15 cellular contexts compared by ENCODE assay signal in genomic region chr7:73615886-73616285, GRCh38. TPM values are rescaled to one million over a fixed set of nuclear protein-coding genes. Genes with fewer than 3 reads are reported as not detected.
DNase-seq lines count a peak whose midpoint lies in the region; ATAC-seq, FAIRE-seq and TF ChIP-seq lines count a peak whose summit lies in the region.
"Had no signal": no experiment of that assay in that cellular context is flagged by ENCODE, and none has a peak within 500 bp of the region (broad histone marks: within the 10 kb centered on the region; RNA-seq: fewer than 3 reads in every experiment).

No MANE protein-coding gene starts in this region.

- CTCF ChIA-PET in H1 (lab: Charles Lee; ENCODE audit: partially characterized antibody), result interaction anchor here (0.7 to 17.4 kb wide), 13 partner anchors 9 to 110 kb away, joined by 3 to 136 read pairs (median 3); no protein-coding TSS in a partner anchor
- CTCF ChIA-PET in CD8-positive, alpha-beta T cell (lab: Charles Lee), result interaction anchor here (0.6 to 3.8 kb wide), 7 partner anchors 9 to 120 kb away, joined by 3 to 19 read pairs (median 3); no protein-coding TSS in a partner anchor

- H3K9ac ChIP-seq in H1 (replicated peaks in 1 of 4; ENCODE audit: extremely low read depth in 1 of 4, low read depth in 3 of 4, low read length in 3 of 4), result no peak overlapping the region

- no peak for FAIRE-seq in H1 (lab: Jason Lieb, UNC)

- POLR2A ChIA-PET in H1 (lab: Charles Lee; ENCODE audit: partially characterized antibody), result interaction anchor here (1.2 kb wide), 2 partner anchors 9 to 85 kb away, joined by 3 read pairs; no protein-coding TSS in a partner anchor
- POLR2A ChIA-PET in CD8-positive, alpha-beta T cell (lab: Charles Lee), result no interaction called here

- H3K36me3 ChIP-seq in H1 (ENCODE audit: control insufficient read depth in 2 of 4, insufficient read depth in 4 of 4, low read length in 3 of 4), result no peaks in the 10 kb centered on the region
- H3K36me3 ChIP-seq in CD8-positive, alpha-beta T cell (ENCODE audit: insufficient read depth, low read length), result no peaks in the 10 kb centered on the region
- H3K36me3 ChIP-seq: gastroesophageal sphincter, transverse colon had no signal

- peak; percentile 23 for ATAC-seq in sciatic nerve
- ATAC-seq in activated T-cell treated with anti-CD3 and anti-CD28 coated beads, Interleukin-2, amount 50 U/mL, for 72 hours (replicated peaks in 1 of 2), result no peak
- no peak for ATAC-seq in CD8-positive, alpha-beta T cell
- ATAC-seq: activated CD8-positive, alpha-beta T cell treated with anti-CD3 and anti-CD28 coated beads for 36 hours; gastroesophageal sphincter; left colon had no signal

- H3K18ac ChIP-seq in H1 (ENCODE audit: extremely low read depth, low read length), result no peak overlapping the region

- H3K23me2 ChIP-seq in H1 (ENCODE audit: low read depth, low read length), result no peaks in the 10 kb centered on the region

- H3K4me3 ChIP-seq in H1 (ENCODE audit: extremely low read depth in 1 of 4, insufficient read depth in 2 of 4, low read depth in 3 of 4, low read length in 4 of 4), result no peak overlapping the region
- H3K4me3 ChIP-seq in CD8-positive, alpha-beta T cell (ENCODE audit: low read depth, low read length), result no peak overlapping the region
- H3K4me3 ChIP-seq: coronary artery, gastroesophageal sphincter, transverse colon had no signal

- intact Hi-C loops in sciatic nerve (cut with DNase I), result no loop called here
- intact Hi-C loops in CD8-positive, alpha-beta T cell (cut with DNase I, micrococcal nuclease), result no loop called here

- no peak overlapping the region for H2BK12ac ChIP-seq in H1 (ENCODE audit: low read depth, low read length)

- no peak overlapping the region for H3K27ac Mint-ChIP-seq in activated T-cell treated with anti-CD3 and anti-CD28 coated beads, Interleukin-2, amount 50 U/mL, for 72 hours
- no peak overlapping the region for H3K27ac Mint-ChIP-seq in T-helper 2 cell treated with Interferon-gamma antibody and Interleukin-4, amounts not matched to agents 5 μg/mL and 100 μg/mL, for 36 hours
- H3K27ac Mint-ChIP-seq in CD8-positive, alpha-beta T cell, result no peak overlapping the region
- H3K27ac Mint-ChIP-seq: activated CD8-positive, alpha-beta T cell treated with anti-CD3 and anti-CD28 coated beads for 36 hours; activated naive CD4-positive, alpha-beta T cell treated with anti-CD3 and anti-CD28 coated beads, Interleukin-2, amount 50 U/mL, for 24 hours; T-helper 1 cell treated with Interleukin-12 subunit alpha and Interleukin-12 subunit beta and Interleukin-4 antibody, amounts not matched to agents 30 μg/mL and 1 μg/mL, for 36 hours had no signal

- no peak overlapping the region for H4K8ac ChIP-seq in H1 (ENCODE audit: extremely low read depth, insufficient read depth, low read length)

- no peak overlapping the region for H2BK20ac ChIP-seq in H1 (ENCODE audit: low read length)

- H3K9me3 Mint-ChIP-seq in activated T-cell treated with anti-CD3 and anti-CD28 coated beads, Interleukin-2, amount 50 U/mL, for 72 hours, result no peaks in the 10 kb centered on the region
- no peaks in the 10 kb centered on the region for H3K9me3 Mint-ChIP-seq in T-helper 2 cell treated with Interferon-gamma antibody and Interleukin-4, amounts not matched to agents 5 μg/mL and 100 μg/mL, for 36 hours
- H3K9me3 Mint-ChIP-seq in CD8-positive, alpha-beta T cell, result no peaks in the 10 kb centered on the region
- H3K9me3 Mint-ChIP-seq: activated CD8-positive, alpha-beta T cell treated with anti-CD3 and anti-CD28 coated beads for 36 hours; activated naive CD4-positive, alpha-beta T cell treated with anti-CD3 and anti-CD28 coated beads, Interleukin-2, amount 50 U/mL, for 24 hours; T-helper 1 cell treated with Interleukin-12 subunit alpha and Interleukin-12 subunit beta and Interleukin-4 antibody, amounts not matched to agents 30 μg/mL and 1 μg/mL, for 36 hours had no signal

- no peak overlapping the region for H3K14ac ChIP-seq in H1 (ENCODE audit: insufficient read length)

- DNase-seq in NCI-H748 (lab: John Stamatoyannopoulos, UW; ENCODE audit: unreplicated experiment), result peak; percentile 9
- DNase-seq in NCI-H748 treated with DMSO at 0.1 percent for 48 hours (lab: John Stamatoyannopoulos, UW), result no peak
- DNase-seq in NCI-H69 (lab: John Stamatoyannopoulos, UW), result peak; percentile 48
- DNase-seq in H1 (ENCODE audit: low read depth in 1 of 2, low spot score in 2 of 2), result no peak
- no peak for DNase-seq in sciatic nerve (ENCODE audit: low spot score)
- DNase-seq in activated T-cell treated with anti-CD3 and anti-CD28 coated beads, Interleukin-2, amount 50 U/mL, for 72 hours, result no peak
- no peak for DNase-seq in T-helper 2 cell treated with Interferon-gamma antibody and Interleukin-4, amounts not matched to agents 5 μg/mL and 100 μg/mL, for 36 hours (ENCODE audit: low spot score)
- DNase-seq in CD8-positive, alpha-beta T cell, result no peak
- DNase-seq: activated CD8-positive, alpha-beta T cell treated with anti-CD3 and anti-CD28 coated beads for 36 hours; left colon; transverse colon had no signal

- TF ChIP-seq RAD21 in H1 (IDR thresholded peaks at IDR 0.05 in 1 of 2, conservative IDR thresholded peaks at IDR 0.05 in 1 of 2; ENCODE audit: low read depth in 2 of 2, low read length in 2 of 2), result peak; percentile 12 to 42; a peak in 3 of 4 replicates

- no peak overlapping the region for H3K4me2 ChIP-seq in H1 (ENCODE audit: insufficient read depth in 1 of 2, low read depth in 2 of 2, low read length in 2 of 2)

- no peak overlapping the region for H3K4me3 Mint-ChIP-seq in activated T-cell treated with anti-CD3 and anti-CD28 coated beads, Interleukin-2, amount 50 U/mL, for 72 hours
- H3K4me3 Mint-ChIP-seq in T-helper 2 cell treated with Interferon-gamma antibody and Interleukin-4, amounts not matched to agents 5 μg/mL and 100 μg/mL, for 36 hours, result no peak overlapping the region
- H3K4me3 Mint-ChIP-seq in CD8-positive, alpha-beta T cell, result no peak overlapping the region
- H3K4me3 Mint-ChIP-seq: activated CD8-positive, alpha-beta T cell treated with anti-CD3 and anti-CD28 coated beads for 36 hours; activated naive CD4-positive, alpha-beta T cell treated with anti-CD3 and anti-CD28 coated beads, Interleukin-2, amount 50 U/mL, for 24 hours; T-helper 1 cell treated with Interleukin-12 subunit alpha and Interleukin-12 subunit beta and Interleukin-4 antibody, amounts not matched to agents 30 μg/mL and 1 μg/mL, for 36 hours had no signal

- no peaks in the 10 kb centered on the region for H3K79me1 ChIP-seq in H1 (ENCODE audit: low read depth, low read length)

- H4K20me1 ChIP-seq in H1 (replicated peaks in 1 of 2; ENCODE audit: control insufficient read depth in 1 of 2, insufficient read depth in 2 of 2, low read length in 2 of 2), result peaks cover 0 to 3% of the 10 kb centered on the region in 2 experiments

- no peaks in the 10 kb centered on the region for H3K79me2 ChIP-seq in H1 (ENCODE audit: control insufficient read depth in 1 of 2, insufficient read depth in 2 of 2, low read length in 2 of 2)

- H2AK5ac ChIP-seq in H1 (ENCODE audit: low read depth, low read length), result no peak overlapping the region

- H3K4me1 Mint-ChIP-seq in activated T-cell treated with anti-CD3 and anti-CD28 coated beads, Interleukin-2, amount 50 U/mL, for 72 hours (ENCODE audit: low read depth), result no peaks in the 10 kb centered on the region
- no peaks in the 10 kb centered on the region for H3K4me1 Mint-ChIP-seq in T-helper 2 cell treated with Interferon-gamma antibody and Interleukin-4, amounts not matched to agents 5 μg/mL and 100 μg/mL, for 36 hours (ENCODE audit: low read depth)
- no peaks in the 10 kb centered on the region for H3K4me1 Mint-ChIP-seq in CD8-positive, alpha-beta T cell (ENCODE audit: low read depth)
- H3K4me1 Mint-ChIP-seq: activated naive CD4-positive, alpha-beta T cell treated with anti-CD3 and anti-CD28 coated beads, Interleukin-2, amount 50 U/mL, for 24 hours had no signal

- H2AFZ ChIP-seq in H1 (ENCODE audit: low read length), result no peak overlapping the region

- H3K36me3 Mint-ChIP-seq in activated T-cell treated with anti-CD3 and anti-CD28 coated beads, Interleukin-2, amount 50 U/mL, for 72 hours (ENCODE audit: insufficient read depth in 2 of 2), result no peaks in the 10 kb centered on the region
- no peaks in the 10 kb centered on the region for H3K36me3 Mint-ChIP-seq in T-helper 2 cell treated with Interferon-gamma antibody and Interleukin-4, amounts not matched to agents 5 μg/mL and 100 μg/mL, for 36 hours (ENCODE audit: low read depth)
- H3K36me3 Mint-ChIP-seq in CD8-positive, alpha-beta T cell, result no peaks in the 10 kb centered on the region
- H3K36me3 Mint-ChIP-seq: activated naive CD4-positive, alpha-beta T cell treated with anti-CD3 and anti-CD28 coated beads, Interleukin-2, amount 50 U/mL, for 24 hours had no signal

- H4K5ac ChIP-seq in H1 (ENCODE audit: insufficient read length, low read depth, low read length), result no peak overlapping the region

- H4K91ac ChIP-seq in H1 (replicated peaks; ENCODE audit: insufficient read length, low read length), result no peak overlapping the region

- H3K27me3 ChIP-seq in H1 (replicated peaks in 1 of 4; ENCODE audit: control insufficient read depth in 3 of 4, extremely low read depth in 1 of 4, insufficient read depth in 3 of 4, low read length in 3 of 4), result no peaks in the 10 kb centered on the region; a peak in 1 of 7 replicates
- H3K27me3 ChIP-seq in CD8-positive, alpha-beta T cell (ENCODE audit: insufficient read depth, low read length), result no peaks in the 10 kb centered on the region

- TF ChIP-seq POLR2A in H1 (IDR thresholded peaks at IDR 0.05; ENCODE audit: control extremely low read depth in 1 of 2, low read depth in 2 of 2, low read length in 2 of 2), result no peak

- H3K4me1 ChIP-seq in H1 (replicated peaks in 1 of 4; ENCODE audit: control insufficient read depth in 3 of 4, insufficient read depth in 4 of 4, low read length in 3 of 4), result peaks cover 0 to 3% (median 0%) of the 10 kb centered on the region in 4 experiments; a peak in 1 of 7 replicates
- no peaks in the 10 kb centered on the region for H3K4me1 ChIP-seq in CD8-positive, alpha-beta T cell (ENCODE audit: insufficient read depth, low read length)

- no peak overlapping the region for H2BK5ac ChIP-seq in H1 (ENCODE audit: low read depth, low read length)

- H3K27me3 Mint-ChIP-seq in activated T-cell treated with anti-CD3 and anti-CD28 coated beads, Interleukin-2, amount 50 U/mL, for 72 hours (ENCODE audit: low read depth), result peaks cover 27% of the 10 kb centered on the region
- peaks cover 24% of the 10 kb centered on the region for H3K27me3 Mint-ChIP-seq in T-helper 2 cell treated with Interferon-gamma antibody and Interleukin-4, amounts not matched to agents 5 μg/mL and 100 μg/mL, for 36 hours (ENCODE audit: low read depth)
- peaks cover 20% of the 10 kb centered on the region for H3K27me3 Mint-ChIP-seq in CD8-positive, alpha-beta T cell (ENCODE audit: low read depth)

- H3K56ac ChIP-seq in H1 (replicated peaks; ENCODE audit: insufficient read length, low read depth, low read length), result no peak overlapping the region

- H3K23ac ChIP-seq in H1 (ENCODE audit: insufficient read length), result no peak overlapping the region

- H3K27ac ChIP-seq in H1 (ENCODE audit: low read depth, low read length), result no peak overlapping the region
- H3K27ac ChIP-seq in CD8-positive, alpha-beta T cell (ENCODE audit: low read depth, low read length), result no peak overlapping the region
- H3K27ac ChIP-seq: coronary artery, gastroesophageal sphincter, transverse colon had no signal

- peak; percentile 12 to 37 (median 24); a peak in 3 of 4 replicates for TF ChIP-seq CTCF in H1 (IDR thresholded peaks at IDR 0.05; ENCODE audit: control extremely low read depth in 1 of 3, insufficient read depth in 1 of 3, low read depth in 1 of 3, low read length in 3 of 3)
- TF ChIP-seq CTCF in CD8-positive, alpha-beta T cell (IDR thresholded peaks at IDR 0.05), result no peak

- WGBS in H1 (ENCODE audit: extremely low coverage in 1 of 2, insufficient coverage in 1 of 2, insufficient read length in 1 of 2, insufficient replicate concordance in 2 of 2, low coverage in 1 of 2, low lambda C conversion rate in 2 of 2, missing lambda C conversion rate in 1 of 2), 2 experiments, result 66% methylated on average over 4 of the region's 4 CpGs; no CpG with 5 or more reads in 1 of the 2 experiments

- H2BK120ac ChIP-seq in H1 (replicated peaks; ENCODE audit: low read depth, low read length), result no peak overlapping the region

- H2BK15ac ChIP-seq in H1 (ENCODE audit: low read length), result no peak overlapping the region

- TF ChIP-seq EP300 in H1 (IDR thresholded peaks at IDR 0.05; ENCODE audit: borderline replicate concordance in 1 of 2, low read depth in 2 of 2, low read length in 2 of 2), result no peak

- no peak overlapping the region for H3K4ac ChIP-seq in H1 (replicated peaks; ENCODE audit: insufficient read length, low read depth, low read length)

- no peaks in the 10 kb centered on the region for H3K9me3 ChIP-seq in H1 (ENCODE audit: insufficient read depth in 2 of 2, low read depth in 1 of 2, low read length in 1 of 2)
- no peaks in the 10 kb centered on the region for H3K9me3 ChIP-seq in CD8-positive, alpha-beta T cell (ENCODE audit: low read length)
- H3K9me3 ChIP-seq: gastroesophageal sphincter, transverse colon had no signal

RNA-seq across cellular contexts. Expression of gene MLXIPL, which starts 8.4 kb away (rescaled TPM):
- total RNA-seq in H1 (2021; fragmentation: NEBNext Ultra II Directional; extraction: Animal tissue kit (Norgen Biotek cat#: 25700)), result 8.6 and 9.4 TPM in 2 replicates
- 10.6 and 17.0 TPM in 2 replicates for polyA plus RNA-seq in H1 (2011; rRNA removed)
- polyA plus RNA-seq in H1 (2011; cell fraction: cytosol; rRNA removed), result 11.1 TPM
- polyA plus RNA-seq in H1 (2011; cell fraction: nucleus; rRNA removed), result 123 TPM
- polyA plus RNA-seq in H1 (2012, experiment 1 of 2), result 12.1 to 25.0 TPM (median 22.0 TPM) in 4 replicates
- 10.1 TPM for polyA plus RNA-seq in H1 (2012, experiment 2 of 2)
- polyA plus RNA-seq in H1 (2013, experiment 1 of 2), result 13.6 TPM
- polyA plus RNA-seq in H1 (2013, experiment 2 of 2), result 11.2 TPM
- 2.0 and 2.7 TPM in 2 replicates for polyA minus RNA-seq in H1 (2011; rRNA and poly(A)+ RNA removed)
- polyA minus RNA-seq in H1 (2011; cell fraction: cytosol; rRNA and poly(A)+ RNA removed), result 3.7 TPM
- polyA minus RNA-seq in H1 (2011; cell fraction: nucleus; rRNA and poly(A)+ RNA removed), result 17.7 TPM
- total RNA-seq in sciatic nerve, result 23.8 TPM
- under 1 TPM in 1 of 2 donors, not detected in 1; 0.14 TPM for total RNA-seq in activated T-cell treated with anti-CD3 and anti-CD28 coated beads, Interleukin-2, amount 50 U/mL, for 72 hours
- total RNA-seq in CD8-positive, alpha-beta T cell, result not detected
- total RNA-seq: activated CD8-positive, alpha-beta T cell treated with anti-CD3 and anti-CD28 coated beads for 36 hours had no signal

RNA-seq across cellular contexts. Expression of gene TBL2, which starts 37.5 kb away (rescaled TPM):
- 22.5 and 25.8 TPM in 2 replicates for total RNA-seq in H1 (2021; fragmentation: NEBNext Ultra II Directional; extraction: Animal tissue kit (Norgen Biotek cat#: 25700))
- polyA plus RNA-seq in H1 (2011; rRNA removed), result 29.7 and 36.7 TPM in 2 replicates
- polyA plus RNA-seq in H1 (2011; cell fraction: cytosol; rRNA removed), result 27.6 TPM
- polyA plus RNA-seq in H1 (2011; cell fraction: nucleus; rRNA removed), result 40.4 TPM
- 15.7 to 25.2 TPM (median 24.4 TPM) in 4 replicates for polyA plus RNA-seq in H1 (2012, experiment 1 of 2)
- polyA plus RNA-seq in H1 (2012, experiment 2 of 2), result 15.7 TPM
- 18.6 TPM for polyA plus RNA-seq in H1 (2013, experiment 1 of 2)
- polyA plus RNA-seq in H1 (2013, experiment 2 of 2), result 21.0 TPM
- polyA minus RNA-seq in H1 (2011; rRNA and poly(A)+ RNA removed), result 39.7 and 70.8 TPM in 2 replicates
- polyA minus RNA-seq in H1 (2011; cell fraction: cytosol; rRNA and poly(A)+ RNA removed), result 38.4 TPM
- 23.6 TPM for polyA minus RNA-seq in H1 (2011; cell fraction: nucleus; rRNA and poly(A)+ RNA removed)
- total RNA-seq in sciatic nerve, result 27.1 TPM
- 10 to 100 TPM; 27.7 to 29.6 TPM for total RNA-seq in activated T-cell treated with anti-CD3 and anti-CD28 coated beads, Interleukin-2, amount 50 U/mL, for 72 hours
- 10 to 100 TPM; 14.9 to 16.7 TPM for total RNA-seq in CD8-positive, alpha-beta T cell

RNA-seq across cellular contexts. Expression of gene VPS37D, which starts 51.7 kb away (rescaled TPM):
- total RNA-seq in H1 (2021; fragmentation: NEBNext Ultra II Directional; extraction: Animal tissue kit (Norgen Biotek cat#: 25700)), result 3.4 and 3.8 TPM in 2 replicates
- polyA plus RNA-seq in H1 (2011; rRNA removed), result 5.0 and 6.9 TPM in 2 replicates
- polyA plus RNA-seq in H1 (2011; cell fraction: cytosol; rRNA removed), result 5.6 TPM
- polyA plus RNA-seq in H1 (2011; cell fraction: nucleus; rRNA removed), result 5.4 TPM
- 1.8 to 3.9 TPM (median 3.5 TPM) in 4 replicates for polyA plus RNA-seq in H1 (2012, experiment 1 of 2)
- polyA plus RNA-seq in H1 (2012, experiment 2 of 2), result 3.4 TPM
- 2.4 TPM for polyA plus RNA-seq in H1 (2013, experiment 1 of 2)
- 2.7 TPM for polyA plus RNA-seq in H1 (2013, experiment 2 of 2)
- polyA minus RNA-seq in H1 (2011; rRNA and poly(A)+ RNA removed), result 0.73 and 1.0 TPM in 2 replicates
- polyA minus RNA-seq in H1 (2011; cell fraction: cytosol; rRNA and poly(A)+ RNA removed), result 2.7 TPM
- polyA minus RNA-seq in H1 (2011; cell fraction: nucleus; rRNA and poly(A)+ RNA removed), result 3.2 TPM
- 4.5 TPM for total RNA-seq in sciatic nerve
- under 1 TPM; 0.70 to 0.95 TPM for total RNA-seq in activated T-cell treated with anti-CD3 and anti-CD28 coated beads, Interleukin-2, amount 50 U/mL, for 72 hours
- total RNA-seq in CD8-positive, alpha-beta T cell, result 1 to 10 TPM in 1 of 2 experiments, under 1 TPM in 1; 0.89 to 1.3 TPM

RNA-seq across cellular contexts. Expression of gene BCL7B, which starts 58.4 kb away (rescaled TPM):
- total RNA-seq in H1 (2021; fragmentation: NEBNext Ultra II Directional; extraction: Animal tissue kit (Norgen Biotek cat#: 25700)), result 24.9 and 32.3 TPM in 2 replicates
- polyA plus RNA-seq in H1 (2011; rRNA removed), result 42.1 and 44.6 TPM in 2 replicates
- polyA plus RNA-seq in H1 (2011; cell fraction: cytosol; rRNA removed), result 34.9 TPM
- polyA plus RNA-seq in H1 (2011; cell fraction: nucleus; rRNA removed), result 30.7 TPM
- polyA plus RNA-seq in H1 (2012, experiment 1 of 2), result 27.5 to 31.0 TPM (median 28.8 TPM) in 4 replicates
- polyA plus RNA-seq in H1 (2012, experiment 2 of 2), result 29.3 TPM
- polyA plus RNA-seq in H1 (2013, experiment 1 of 2), result 32.4 TPM
- polyA plus RNA-seq in H1 (2013, experiment 2 of 2), result 32.1 TPM
- 17.2 and 26.8 TPM in 2 replicates for polyA minus RNA-seq in H1 (2011; rRNA and poly(A)+ RNA removed)
- 25.9 TPM for polyA minus RNA-seq in H1 (2011; cell fraction: cytosol; rRNA and poly(A)+ RNA removed)
- polyA minus RNA-seq in H1 (2011; cell fraction: nucleus; rRNA and poly(A)+ RNA removed), result 15.4 TPM
- total RNA-seq in sciatic nerve, result 38.6 TPM
- total RNA-seq in activated T-cell treated with anti-CD3 and anti-CD28 coated beads, Interleukin-2, amount 50 U/mL, for 72 hours, result 10 to 100 TPM; 64.7 to 71.6 TPM
- total RNA-seq in CD8-positive, alpha-beta T cell, result 100 to 1,000 TPM; 153 to 154 TPM

Comparison
In these comparisons a context has a peak if more than half of its experiments do, and no peak if none do; other contexts are left out.
1. DNase-seq: peak in NCI-H748 (single experiment) and NCI-H69 (single experiment); none in NCI-H748 treated with DMSO at 0.1 percent for 48 hours (single experiment), H1 (0 of 2), sciatic nerve (single experiment), activated T-cell treated with anti-CD3 and anti-CD28 coated beads, Interleukin-2, amount 50 U/mL, for 72 hours (0 of 2), T-helper 2 cell treated with Interferon-gamma antibody and Interleukin-4, amounts not matched to agents 5 μg/mL and 100 μg/mL, for 36 hours (single experiment) and CD8-positive, alpha-beta T cell (0 of 7).